ENCODE assay signal across 8 cellular contexts in genomic region chr5:45521067-45521466, GRCh38.
DNase-seq lines count a peak whose midpoint lies in the region; ATAC-seq and TF ChIP-seq lines count a peak whose summit lies in the region.

No MANE protein-coding gene starts in this region.

- no peaks in the 10 kb centered on the region for H3K36me3 ChIP-seq in BJ (ENCODE audit: control insufficient read depth, insufficient read depth, low read length)
- H3K36me3 ChIP-seq in SK-N-MC (ENCODE audit: insufficient read depth, low read length): no peaks in the 10 kb centered on the region

- TF ChIP-seq CTCF in BJ (IDR thresholded peaks at IDR 0.05; ENCODE audit: insufficient read depth, low read depth, low read length): 0 out of 2 replicates have a peak, but pooled peaks have one; percentile 15

- DNase-seq in BJ (ENCODE audit: low read depth) (no peak), HuH-7 (ENCODE audit: low spot score) (peak; percentile 1), SK-N-MC (ENCODE audit: low read depth, low spot score) (peak; percentile 32), iPS-NIHi11 (ENCODE audit: low spot score) (peak; percentile 39), NCI-H69 (lab: John Stamatoyannopoulos, UW) (no peak), hippocampal formation (lab: John Stamatoyannopoulos, UW) (no peak), inferior parietal cortex (ENCODE audit: extremely low spot score) (no peak)

- no peak overlapping the region for H3K4me3 ChIP-seq in BJ (ENCODE audit: low read depth, low read length)
- H3K4me3 ChIP-seq in SK-N-MC: no peak overlapping the region

- no peak overlapping the region for H3K27ac ChIP-seq in SK-N-MC

- no peak overlapping the region for H3K9ac ChIP-seq in SK-N-MC (ENCODE audit: insufficient read length)

- POLR2A ChIA-PET in BJ (lab: Charles Lee): no interaction called here

- ATAC-seq in HG03095 (IDR thresholded peaks at IDR 0.05; ENCODE audit: unreplicated experiment): no peak

- H3K27me3 ChIP-seq in BJ (ENCODE audit: control insufficient read depth, insufficient read depth, low read length): no peaks in the 10 kb centered on the region

- CTCF ChIA-PET in BJ (lab: Yijun Ruan, JAX): no interaction called here

- no peaks in the 10 kb centered on the region for H3K9me3 ChIP-seq in SK-N-MC (ENCODE audit: low read depth, low read length)

Comparison
In these comparisons a context has a peak if more than half of its experiments do, and no peak if none do; other contexts are left out.
1. DNase-seq: peak in HuH-7 (single experiment), SK-N-MC (single experiment) and iPS-NIHi11 (single experiment); none in BJ (single experiment), NCI-H69 (single experiment), hippocampal formation (0 of 2) and inferior parietal cortex (single experiment).